1 cellular context compared by ENCODE assay signal in the genomic region with DNA sequence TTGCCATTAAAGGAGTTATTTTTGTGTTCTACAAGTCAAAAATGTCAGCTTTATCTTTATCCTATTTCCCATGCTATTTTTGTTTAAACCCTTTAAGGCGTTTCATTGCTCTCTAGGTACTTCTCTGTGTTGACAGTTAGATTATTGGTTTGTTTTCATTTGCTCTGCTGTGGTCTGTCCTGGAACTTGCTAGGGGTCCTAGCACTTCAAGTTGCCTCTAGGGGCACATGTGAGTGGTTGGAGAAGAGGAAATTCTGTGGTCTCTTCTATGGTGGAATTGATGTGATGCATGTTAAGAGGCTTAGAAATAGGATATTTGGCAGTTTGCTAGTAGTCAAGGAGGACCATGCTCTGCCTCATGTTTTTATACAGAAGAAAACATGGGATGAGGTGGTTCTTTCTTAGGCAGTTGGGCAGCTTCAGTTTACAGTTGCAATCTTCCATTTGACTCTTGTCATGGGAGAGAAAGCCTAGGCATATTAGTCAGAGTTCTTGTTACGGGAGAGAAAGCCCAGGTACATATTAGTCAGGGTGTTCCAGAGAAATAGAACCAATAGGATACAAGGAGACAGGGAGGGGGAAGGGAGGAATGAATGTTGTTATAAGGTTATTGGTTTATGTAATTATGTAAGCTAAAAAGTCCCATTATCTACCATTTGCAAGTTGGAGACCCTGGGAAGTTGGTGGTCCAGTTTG.
TF ChIP-seq lines count a peak whose summit lies in the region.

No MANE protein-coding gene starts in this region.

TF ChIP-seq in H1, 55 proteins besides CTCF, POLR2A, EP300 and RAD21:
- no peak for TF ChIP-seq CEBPB (IDR thresholded peaks at IDR 0.05; ENCODE audit: low read depth, low read length)
- no peak for TF ChIP-seq CHD1 (IDR thresholded peaks at IDR 0.05; ENCODE audit: low read depth, low read length)
- no peak for TF ChIP-seq NANOG (IDR thresholded peaks at IDR 0.05; ENCODE audit: insufficient read depth, low read depth, low read length, poor library complexity, severe bottlenecking)
- TF ChIP-seq TAF1 (IDR thresholded peaks at IDR 0.05; ENCODE audit: low read depth, low read length), result no peak
- TF ChIP-seq RBBP5 (IDR thresholded peaks at IDR 0.05; ENCODE audit: borderline replicate concordance, low read depth, low read length), result no peak
- no peak for TF ChIP-seq SUZ12 (IDR thresholded peaks at IDR 0.05; ENCODE audit: low read length)
- TF ChIP-seq ZNF274 (IDR thresholded peaks at IDR 0.05; ENCODE audit: borderline replicate concordance, extremely low read depth, low read length), result no peak
- TF ChIP-seq, protein P1, sequence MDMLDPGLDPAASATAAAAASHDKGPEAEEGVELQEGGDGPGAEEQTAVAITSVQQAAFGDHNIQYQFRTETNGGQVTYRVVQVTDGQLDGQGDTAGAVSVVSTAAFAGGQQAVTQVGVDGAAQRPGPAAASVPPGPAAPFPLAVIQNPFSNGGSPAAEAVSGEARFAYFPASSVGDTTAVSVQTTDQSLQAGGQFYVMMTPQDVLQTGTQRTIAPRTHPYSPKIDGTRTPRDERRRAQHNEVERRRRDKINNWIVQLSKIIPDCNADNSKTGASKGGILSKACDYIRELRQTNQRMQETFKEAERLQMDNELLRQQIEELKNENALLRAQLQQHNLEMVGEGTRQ (IDR thresholded peaks at IDR 0.05; ENCODE audit: low read length), result no peak
- TF ChIP-seq JUND (IDR thresholded peaks at IDR 0.05; ENCODE audit: low read length), result no peak
- no peak for TF ChIP-seq SIX5 (IDR thresholded peaks at IDR 0.05; ENCODE audit: low read depth, low read length)
- TF ChIP-seq POLR2AphosphoS5 (IDR thresholded peaks at IDR 0.05; ENCODE audit: low read depth, low read length), result no peak
